18 cellular contexts compared by ENCODE assay signal in genomic region chr14:80428171-80428570, GRCh38.
"Had no signal": no experiment of that assay in that cellular context is flagged by ENCODE, and none has a peak within 500 bp of the region (broad histone marks: within the 10 kb centered on the region; RNA-seq: fewer than 3 reads in every experiment).

No MANE protein-coding gene starts in this region.

- H3K27ac ChIP-seq: ascending aorta, neural progenitor cell, parathyroid adenoma, right atrium auricular region, transverse colon had no signal

- H3K4me3 ChIP-seq: ascending aorta, neural progenitor cell, right atrium auricular region, transverse colon had no signal

- H3K9me3 Mint-ChIP-seq: activated CD8-positive, alpha-beta T cell treated with anti-CD3 and anti-CD28 coated beads for 36 hours; activated naive CD8-positive, alpha-beta T cell treated with anti-CD3 and anti-CD28 coated beads, Interleukin-2, amount 10 ng/mL, durations not matched to agents 7 days and 5 days; activated T-cell treated with anti-CD3 and anti-CD28 coated beads, Interleukin-2, amount 50 U/mL, for 72 hours; endodermal cell; mesothelial cell of epicardium; neural progenitor cell had no signal

- H3K9me3 ChIP-seq: ascending aorta, right atrium auricular region, SK-N-SH, transverse colon had no signal

- DNase-seq: activated CD4-positive, alpha-beta T cell treated with anti-CD3 and anti-CD28 coated beads for 4 hours; activated CD8-positive, alpha-beta memory T cell treated with anti-CD3 and anti-CD28 coated beads, Interleukin-2, amount 50 U/mL, for 4 hours; activated CD8-positive, alpha-beta T cell treated with anti-CD3 and anti-CD28 coated beads for 36 hours; activated gamma-delta T cell treated with Interleukin-2 at 50 U/mL for 16 hours; activated naive CD8-positive, alpha-beta T cell treated with anti-CD3 and anti-CD28 coated beads, Interleukin-2, amount 10 ng/mL, durations not matched to agents 7 days and 5 days; activated T-cell treated with anti-CD3 and anti-CD28 coated beads, Interleukin-2, amount 50 U/mL, for 72 hours; central memory CD4-positive, alpha-beta T cell; endodermal cell; erythroblast; SK-N-SH; small intestine; T-helper 1 cell; transverse colon had no signal

- H3K4me3 Mint-ChIP-seq: activated CD8-positive, alpha-beta T cell treated with anti-CD3 and anti-CD28 coated beads for 36 hours; activated naive CD8-positive, alpha-beta T cell treated with anti-CD3 and anti-CD28 coated beads, Interleukin-2, amount 10 ng/mL, durations not matched to agents 7 days and 5 days; activated T-cell treated with anti-CD3 and anti-CD28 coated beads, Interleukin-2, amount 50 U/mL, for 72 hours; endodermal cell; mesothelial cell of epicardium; neural progenitor cell had no signal

- H3K27ac Mint-ChIP-seq: activated CD8-positive, alpha-beta T cell treated with anti-CD3 and anti-CD28 coated beads for 36 hours; activated naive CD8-positive, alpha-beta T cell treated with anti-CD3 and anti-CD28 coated beads, Interleukin-2, amount 10 ng/mL, durations not matched to agents 7 days and 5 days; activated T-cell treated with anti-CD3 and anti-CD28 coated beads, Interleukin-2, amount 50 U/mL, for 72 hours; endodermal cell; mesothelial cell of epicardium; neural progenitor cell had no signal

- H3K4me1 Mint-ChIP-seq: activated naive CD8-positive, alpha-beta T cell treated with anti-CD3 and anti-CD28 coated beads, Interleukin-2, amount 10 ng/mL, durations not matched to agents 7 days and 5 days; endodermal cell; mesothelial cell of epicardium; neural progenitor cell had no signal

- H3K9ac ChIP-seq: neural progenitor cell, parathyroid adenoma, SK-N-SH had no signal

- H3K36me3 ChIP-seq: ascending aorta, neural progenitor cell, right atrium auricular region, transverse colon had no signal

- H3K27me3 ChIP-seq: ascending aorta, neural progenitor cell, right atrium auricular region, transverse colon had no signal

- H3K4me1 ChIP-seq: ascending aorta, neural progenitor cell, parathyroid adenoma, transverse colon had no signal

- H3K36me3 Mint-ChIP-seq: activated naive CD8-positive, alpha-beta T cell treated with anti-CD3 and anti-CD28 coated beads, Interleukin-2, amount 10 ng/mL, durations not matched to agents 7 days and 5 days; mesothelial cell of epicardium; neural progenitor cell had no signal

- ATAC-seq: activated CD8-positive, alpha-beta T cell treated with anti-CD3 and anti-CD28 coated beads for 36 hours; activated T-cell treated with anti-CD3 and anti-CD28 coated beads, Interleukin-2, amount 50 U/mL, for 72 hours had no signal

- H3K27me3 Mint-ChIP-seq: activated CD8-positive, alpha-beta T cell treated with anti-CD3 and anti-CD28 coated beads for 36 hours; activated naive CD8-positive, alpha-beta T cell treated with anti-CD3 and anti-CD28 coated beads, Interleukin-2, amount 10 ng/mL, durations not matched to agents 7 days and 5 days had no signal
